In the genomic region with DNA sequence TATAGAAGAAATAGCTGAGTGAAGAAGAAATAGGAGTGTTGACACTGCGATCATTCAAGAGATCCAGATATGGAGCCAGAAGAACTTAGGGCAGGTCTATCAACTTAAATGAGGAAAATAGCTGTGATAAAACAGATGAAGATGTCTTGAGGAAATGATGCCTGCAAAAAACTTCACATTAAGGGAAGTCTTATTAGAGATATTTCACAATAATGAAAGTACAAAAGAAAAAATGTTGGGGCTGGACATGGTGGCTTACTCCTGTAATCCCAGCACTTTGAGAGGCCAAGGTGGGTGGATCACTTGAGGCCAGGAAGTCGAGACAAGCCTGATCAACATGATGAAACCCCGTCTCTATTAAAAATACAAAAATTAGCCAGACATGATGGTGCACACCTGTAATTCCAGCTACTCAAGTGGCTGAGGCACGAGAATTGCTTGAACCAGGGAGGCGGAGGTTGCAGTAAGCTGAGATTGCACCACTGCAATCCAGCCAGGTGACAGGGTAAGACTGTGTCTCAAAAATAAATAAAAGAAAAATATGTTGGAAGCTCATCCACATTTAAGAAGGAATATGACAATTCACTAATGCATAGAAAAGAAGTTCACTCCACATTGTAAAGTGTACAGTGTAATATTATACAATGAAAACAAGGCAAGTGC, we compare ENCODE assay signal across 28 cellular contexts.
"Had no signal": no experiment of that assay in that cellular context is flagged by ENCODE, and none has a peak within 500 bp of the region (broad histone marks: within the 10 kb centered on the region; RNA-seq: fewer than 3 reads in every experiment).

No MANE protein-coding gene starts in this region.

- H3K4me3 ChIP-seq: esophagus squamous epithelium, ovary, prostate gland, spleen, testis, transverse colon had no signal

- DNase-seq: activated CD4-positive, alpha-beta memory T cell treated with anti-CD3 and anti-CD28 coated beads, Interleukin-2, amount 10 ng/mL, durations not matched to agents 7 days and 5 days; activated CD4-positive, alpha-beta T cell treated with anti-CD3 and anti-CD28 coated beads for 1 hour; activated CD4-positive, alpha-beta T cell treated with anti-CD3 and anti-CD28 coated beads, Interleukin-2, amount 10 ng/mL, durations not matched to agents 7 days and 5 days; activated CD8-positive, alpha-beta memory T cell treated with anti-CD3 and anti-CD28 coated beads, Interleukin-2, amount 50 U/mL, for 48 hours; activated gamma-delta T cell treated with Interleukin-2 at 50 U/mL for 16 hours; activated naive CD8-positive, alpha-beta T cell treated with anti-CD3 and anti-CD28 coated beads, Interleukin-2, amount 50 U/mL, for 24 hours; activated T-cell treated with anti-CD3 and anti-CD28 coated beads, Interleukin-2, amount 50 U/mL, for 4 hours; amygdala; central memory CD4-positive, alpha-beta T cell; endodermal cell; esophagus squamous epithelium; foreskin melanocyte; islet precursor cell; left ventricle myocardium superior; mammary epithelial cell; ovary; right cardiac atrium; spleen; stimulated activated naive CD4-positive, alpha-beta T cell; T-helper 9 cell; testis; transverse colon had no signal

- H3K27me3 Mint-ChIP-seq: activated CD4-positive, alpha-beta memory T cell treated with anti-CD3 and anti-CD28 coated beads, Interleukin-2, amount 10 ng/mL, durations not matched to agents 7 days and 5 days; activated CD4-positive, alpha-beta T cell treated with anti-CD3 and anti-CD28 coated beads, Interleukin-2, amount 10 ng/mL, durations not matched to agents 7 days and 5 days; activated naive CD4-positive, alpha-beta T cell treated with anti-CD3 and anti-CD28 coated beads, Interleukin-2, amount 50 U/mL, for 24 hours; activated naive CD8-positive, alpha-beta T cell treated with anti-CD3 and anti-CD28 coated beads, Interleukin-2, amount 50 U/mL, for 24 hours; activated T-helper 17 cell treated with anti-CD3 and anti-CD28 coated beads, Interleukin-2, amount 50 U/mL, for 72 hours; dendritic cell treated with granulocyte-macrophage colony-stimulating factor and Interleukin-4, amounts not matched to agents 40 ng/mL and 50 ng/mL, for 4 days had no signal

- ATAC-seq: activated naive CD8-positive, alpha-beta T cell treated with anti-CD3 and anti-CD28 coated beads, Interleukin-2, amount 50 U/mL, for 24 hours; activated T-cell treated with anti-CD3 and anti-CD28 coated beads, Interleukin-2, amount 50 U/mL, for 4 hours; activated T-helper 17 cell treated with anti-CD3 and anti-CD28 coated beads, Interleukin-2, amount 50 U/mL, for 72 hours; left ventricle myocardium superior; right cardiac atrium; WTC11 had no signal

- H3K27ac Mint-ChIP-seq: activated CD4-positive, alpha-beta memory T cell treated with anti-CD3 and anti-CD28 coated beads, Interleukin-2, amount 10 ng/mL, durations not matched to agents 7 days and 5 days; activated CD4-positive, alpha-beta T cell treated with anti-CD3 and anti-CD28 coated beads, Interleukin-2, amount 10 ng/mL, durations not matched to agents 7 days and 5 days; activated naive CD4-positive, alpha-beta T cell treated with anti-CD3 and anti-CD28 coated beads, Interleukin-2, amount 50 U/mL, for 24 hours; activated naive CD8-positive, alpha-beta T cell treated with anti-CD3 and anti-CD28 coated beads, Interleukin-2, amount 50 U/mL, for 24 hours; activated T-helper 17 cell treated with anti-CD3 and anti-CD28 coated beads, Interleukin-2, amount 50 U/mL, for 72 hours; dendritic cell treated with granulocyte-macrophage colony-stimulating factor and Interleukin-4, amounts not matched to agents 40 ng/mL and 50 ng/mL, for 4 days; WTC11 had no signal

- H3K4me3 Mint-ChIP-seq: activated CD4-positive, alpha-beta memory T cell treated with anti-CD3 and anti-CD28 coated beads, Interleukin-2, amount 10 ng/mL, durations not matched to agents 7 days and 5 days; activated CD4-positive, alpha-beta T cell treated with anti-CD3 and anti-CD28 coated beads, Interleukin-2, amount 10 ng/mL, durations not matched to agents 7 days and 5 days; activated naive CD4-positive, alpha-beta T cell treated with anti-CD3 and anti-CD28 coated beads, Interleukin-2, amount 50 U/mL, for 24 hours; activated naive CD8-positive, alpha-beta T cell treated with anti-CD3 and anti-CD28 coated beads, Interleukin-2, amount 50 U/mL, for 24 hours; activated T-cell treated with anti-CD3 and anti-CD28 coated beads, Interleukin-2, amount 50 U/mL, for 4 hours; activated T-helper 17 cell treated with anti-CD3 and anti-CD28 coated beads, Interleukin-2, amount 50 U/mL, for 72 hours; dendritic cell treated with granulocyte-macrophage colony-stimulating factor and Interleukin-4, amounts not matched to agents 40 ng/mL and 50 ng/mL, for 4 days; endodermal cell; nephron; WTC11 had no signal

- H3K9me3 Mint-ChIP-seq: activated naive CD4-positive, alpha-beta T cell treated with anti-CD3 and anti-CD28 coated beads, Interleukin-2, amount 50 U/mL, for 24 hours; activated T-helper 17 cell treated with anti-CD3 and anti-CD28 coated beads, Interleukin-2, amount 50 U/mL, for 72 hours; WTC11 had no signal

- H3K4me1 Mint-ChIP-seq: activated CD4-positive, alpha-beta memory T cell treated with anti-CD3 and anti-CD28 coated beads, Interleukin-2, amount 10 ng/mL, durations not matched to agents 7 days and 5 days; activated CD4-positive, alpha-beta T cell treated with anti-CD3 and anti-CD28 coated beads, Interleukin-2, amount 10 ng/mL, durations not matched to agents 7 days and 5 days; activated naive CD4-positive, alpha-beta T cell treated with anti-CD3 and anti-CD28 coated beads, Interleukin-2, amount 50 U/mL, for 24 hours; activated naive CD8-positive, alpha-beta T cell treated with anti-CD3 and anti-CD28 coated beads, Interleukin-2, amount 50 U/mL, for 24 hours; activated T-helper 17 cell treated with anti-CD3 and anti-CD28 coated beads, Interleukin-2, amount 50 U/mL, for 72 hours; endodermal cell; nephron; WTC11 had no signal
